In genomic region chr3:188320757-188321156, GRCh38 we compare ENCODE assay signal across 18 cellular contexts.
DNase-seq lines count a peak whose midpoint lies in the region; ATAC-seq, FAIRE-seq and TF ChIP-seq lines count a peak whose summit lies in the region.
"Had no signal": no experiment of that assay in that cellular context is flagged by ENCODE, and none has a peak within 500 bp of the region (broad histone marks: within the 10 kb centered on the region; RNA-seq: fewer than 3 reads in every experiment).

No MANE protein-coding gene starts in this region.

- H2AFZ ChIP-seq in astrocyte (ENCODE audit: low read depth, low read length): no peak overlapping the region

- peak overlapping the region; percentile 66 for H3K4me2 ChIP-seq in astrocyte (ENCODE audit: low read length)

- intact Hi-C loops in head of caudate nucleus (cut with DNase I): no loop called here

- no peaks in the 10 kb centered on the region for H3K27me3 ChIP-seq in astrocyte (ENCODE audit: insufficient read depth, low read length)

- H3K4me1 ChIP-seq in astrocyte (ENCODE audit: insufficient read depth, low read length): peaks cover 25% of the 10 kb centered on the region

- peaks cover 93% of the 10 kb centered on the region for H3K79me2 ChIP-seq in astrocyte (ENCODE audit: insufficient read depth, low read length)

- FAIRE-seq in astrocyte (lab: Jason Lieb, UNC): peak; percentile 96
- FAIRE-seq: GM12892, K562, keratinocyte had no signal

- H3K27me3 Mint-ChIP-seq in astrocyte (ENCODE audit: low read depth, unreplicated experiment): no peaks in the 10 kb centered on the region

- no peaks in the 10 kb centered on the region for H3K9me3 Mint-ChIP-seq in astrocyte (ENCODE audit: unreplicated experiment)

- H3K27ac ChIP-seq in astrocyte (ENCODE audit: low read depth, low read length): peak overlapping the region; percentile 34

- H4K20me1 ChIP-seq in astrocyte (ENCODE audit: insufficient read depth, low read length): peaks cover 66% of the 10 kb centered on the region

- no peak for ATAC-seq in GM18511 (IDR thresholded peaks at IDR 0.05; ENCODE audit: unreplicated experiment)
- ATAC-seq: K562 had no signal

- no peaks in the 10 kb centered on the region for H3K9me3 ChIP-seq in astrocyte (ENCODE audit: insufficient read depth, low read depth, low read length)

- H3K36me3 Mint-ChIP-seq in astrocyte (ENCODE audit: low read depth, unreplicated experiment): peaks cover 7% of the 10 kb centered on the region

- TF ChIP-seq CTCF in astrocyte (IDR thresholded peaks at IDR 0.05; ENCODE audit: insufficient read depth, low read depth, low read length): peak; percentile 26

- H3K27ac Mint-ChIP-seq in astrocyte (ENCODE audit: unreplicated experiment): peak overlapping the region; percentile 3

- peak overlapping the region; percentile 11 for H3K9ac ChIP-seq in astrocyte (ENCODE audit: low read length)

- DNase-seq in AG08396 (ENCODE audit: low spot score) (peak; percentile 36), HS-5 (ENCODE audit: low read depth) (peak; percentile 74), astrocyte (ENCODE audit: low read depth) (peak; percentile 88), kidney tubule cell (ENCODE audit: low spot score) (peak; percentile 76), inferior parietal cortex (ENCODE audit: extremely low spot score) (no peak), head of caudate nucleus (no peak), NCI-H187 (lab: John Stamatoyannopoulos, UW) (no peak)
- DNase-seq: activated T-cell treated with anti-CD3 and anti-CD28 coated beads, Interleukin-2, amount 50 U/mL, for 48 hours; aorta; C1 segment of cervical spinal cord; DND-41; NCI-H1694; NCI-H526; posterior cingulate gyrus had no signal

- H3K36me3 ChIP-seq in astrocyte (ENCODE audit: insufficient read depth, low read length): peaks cover 1% of the 10 kb centered on the region

- no peak overlapping the region for H3K4me3 Mint-ChIP-seq in astrocyte (ENCODE audit: unreplicated experiment)

- H3K4me1 Mint-ChIP-seq in astrocyte (ENCODE audit: low read depth, unreplicated experiment): peaks cover 34% of the 10 kb centered on the region

- no peak overlapping the region for H3K4me3 ChIP-seq in astrocyte (ENCODE audit: insufficient read depth, low read depth, low read length)
- H3K4me3 ChIP-seq: K562 had no signal

Comparison
In these comparisons a context has a peak if more than half of its experiments do, and no peak if none do; other contexts are left out.
1. DNase-seq: peak in AG08396 (single experiment), HS-5 (single experiment), astrocyte (single experiment) and kidney tubule cell (single experiment); none in inferior parietal cortex (single experiment), head of caudate nucleus (0 of 42) and NCI-H187 (0 of 2).